Comparison of ENCODE assay signal across 25 cellular contexts in genomic region chr11:113615773-113616172, GRCh38.
DNase-seq lines count a peak whose midpoint lies in the region; ATAC-seq, FAIRE-seq and TF ChIP-seq lines count a peak whose summit lies in the region.
"Had no signal": no experiment of that assay in that cellular context is flagged by ENCODE, and none has a peak within 500 bp of the region (broad histone marks: within the 10 kb centered on the region; RNA-seq: fewer than 3 reads in every experiment).

No MANE protein-coding gene starts in this region.

- no peak for ATAC-seq in GM21786 (IDR thresholded peaks at IDR 0.05; ENCODE audit: unreplicated experiment)
- ATAC-seq: activated CD8-positive, alpha-beta T cell treated with anti-CD3 and anti-CD28 coated beads for 36 hours; gastroesophageal sphincter had no signal

- H3K27me3 ChIP-seq in astrocyte (ENCODE audit: insufficient read depth, low read length), result no peaks in the 10 kb centered on the region
- no peaks in the 10 kb centered on the region for H3K27me3 ChIP-seq in tibial artery
- H3K27me3 ChIP-seq: BE2C, gastroesophageal sphincter, spleen, thyroid gland had no signal

- TF ChIP-seq CTCF in astrocyte (IDR thresholded peaks at IDR 0.05; ENCODE audit: insufficient read depth, low read depth, low read length) (no peak), fibroblast of the aortic adventitia (IDR thresholded peaks at IDR 0.05; ENCODE audit: insufficient read depth, low read length) (no peak), tibial artery (IDR thresholded peaks at IDR 0.05) (no peak)

- peak; percentile 12 for DNase-seq in NCI-H2029 (lab: John Stamatoyannopoulos, UW)
- no peak for DNase-seq in NCI-H2029 treated with DMSO at 0.1 percent for 48 hours (lab: John Stamatoyannopoulos, UW)
- DNase-seq in astrocyte (ENCODE audit: low read depth), result peak; percentile 82
- DNase-seq in fibroblast of the aortic adventitia (ENCODE audit: low read depth), result peak; percentile 56
- DNase-seq in tibial artery, result no peak
- no peak for DNase-seq in SIG-M5 (lab: John Stamatoyannopoulos, UW)
- no peak for DNase-seq in activated naive CD4-positive, alpha-beta T cell (lab: John Stamatoyannopoulos, UW)
- DNase-seq: 8988T; activated CD4-positive, CD25-positive, alpha-beta regulatory T cell; activated CD8-positive, alpha-beta T cell treated with anti-CD3 and anti-CD28 coated beads for 36 hours; activated gamma-delta T cell treated with Interleukin-2 at 50 U/mL for 16 hours; central memory CD4-positive, alpha-beta T cell; DMS79 treated with DMSO at 0.1 percent for 48 hours; kidney; mammary epithelial cell; NCI-H1417 treated with DMSO at 0.1 percent for 48 hours; NCI-H2171; NCI-H526 treated with DMSO at 0.1 percent for 48 hours; spleen; stimulated activated CD4-positive, alpha-beta T cell treated with anti-CD3 and anti-CD28 coated beads, Interleukin-4, amount 100 ng/mL, for 24 hours; stimulated activated naive CD4-positive, alpha-beta T cell treated with Interleukin-2 at 50 U/mL for 16 hours; thyroid gland had no signal

- no peak overlapping the region for H2AFZ ChIP-seq in astrocyte (ENCODE audit: low read depth, low read length)

- intact Hi-C loops in tibial artery (cut with DNase I; ENCODE audit: low total_unique reads), result no loop called here

- no peaks in the 10 kb centered on the region for H4K20me1 ChIP-seq in astrocyte (ENCODE audit: insufficient read depth, low read length)

- H3K27ac Mint-ChIP-seq in astrocyte (ENCODE audit: unreplicated experiment), result no peak overlapping the region
- H3K27ac Mint-ChIP-seq: activated CD8-positive, alpha-beta T cell treated with anti-CD3 and anti-CD28 coated beads for 36 hours had no signal

- no peaks in the 10 kb centered on the region for H3K36me3 Mint-ChIP-seq in astrocyte (ENCODE audit: low read depth, unreplicated experiment)

- no peaks in the 10 kb centered on the region for H3K4me1 Mint-ChIP-seq in astrocyte (ENCODE audit: low read depth, unreplicated experiment)

- H3K9me3 ChIP-seq in astrocyte (ENCODE audit: insufficient read depth, low read depth, low read length), result no peaks in the 10 kb centered on the region
- H3K9me3 ChIP-seq in tibial artery, result peaks cover 0 to 3% (median 0%) of the 10 kb centered on the region in 3 donors
- H3K9me3 ChIP-seq: BE2C, thyroid gland had no signal

- H3K9me3 Mint-ChIP-seq in astrocyte (ENCODE audit: unreplicated experiment), result no peaks in the 10 kb centered on the region

- H3K9ac ChIP-seq in astrocyte (ENCODE audit: low read length), result no peak overlapping the region

- no peak overlapping the region for H3K27ac ChIP-seq in astrocyte (ENCODE audit: low read depth, low read length)
- peak overlapping the region; percentile 12 to 81 for H3K27ac ChIP-seq in tibial artery
- H3K27ac ChIP-seq: spleen, thyroid gland had no signal

- FAIRE-seq in astrocyte (lab: Jason Lieb, UNC), result no peak
- FAIRE-seq: kidney had no signal

- H3K36me3 ChIP-seq in astrocyte (ENCODE audit: insufficient read depth, low read length) (no peaks in the 10 kb centered on the region), tibial artery (no peaks in the 10 kb centered on the region)
- H3K36me3 ChIP-seq: BE2C, gastroesophageal sphincter, spleen, thyroid gland had no signal

- H3K4me1 ChIP-seq in astrocyte (ENCODE audit: insufficient read depth, low read length) (no peaks in the 10 kb centered on the region), tibial artery (peaks cover 0 to 41% (median 18%) of the 10 kb centered on the region in 4 donors)
- H3K4me1 ChIP-seq: spleen, thyroid gland had no signal

- H3K4me3 Mint-ChIP-seq in astrocyte (ENCODE audit: unreplicated experiment), result no peak overlapping the region
- H3K4me3 Mint-ChIP-seq: activated CD8-positive, alpha-beta T cell treated with anti-CD3 and anti-CD28 coated beads for 36 hours had no signal

- H3K4me3 ChIP-seq in astrocyte (ENCODE audit: insufficient read depth, low read depth, low read length) (no peak overlapping the region), fibroblast of the aortic adventitia (ENCODE audit: low read depth, low read length) (no peak overlapping the region), tibial artery (no peak overlapping the region)
- H3K4me3 ChIP-seq: gastroesophageal sphincter, spleen, thyroid gland had no signal

- H3K27me3 Mint-ChIP-seq in astrocyte (ENCODE audit: low read depth, unreplicated experiment), result no peaks in the 10 kb centered on the region

- no peaks in the 10 kb centered on the region for H3K79me2 ChIP-seq in astrocyte (ENCODE audit: insufficient read depth, low read length)

- H3K4me2 ChIP-seq in astrocyte (ENCODE audit: low read length), result no peak overlapping the region

Comparison
In these comparisons a context has a peak if more than half of its experiments do, and no peak if none do; other contexts are left out.
1. DNase-seq: peak in NCI-H2029 (single experiment), astrocyte (single experiment) and fibroblast of the aortic adventitia (single experiment); none in NCI-H2029 treated with DMSO at 0.1 percent for 48 hours (single experiment), tibial artery (0 of 2), SIG-M5 (single experiment) and activated naive CD4-positive, alpha-beta T cell (0 of 4).